ENCODE assay signal across 1 cellular context in genomic region chr12:104360988-104361707, GRCh38.
TF ChIP-seq lines count a peak whose summit lies in the region.

No MANE protein-coding gene starts in this region.

TF ChIP-seq in endothelial cell of umbilical vein, 7 proteins besides CTCF, POLR2A, EP300 and RAD21:
- TF ChIP-seq, protein P1, sequence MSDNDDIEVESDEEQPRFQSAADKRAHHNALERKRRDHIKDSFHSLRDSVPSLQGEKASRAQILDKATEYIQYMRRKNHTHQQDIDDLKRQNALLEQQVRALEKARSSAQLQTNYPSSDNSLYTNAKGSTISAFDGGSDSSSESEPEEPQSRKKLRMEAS (IDR thresholded peaks at IDR 0.05; ENCODE audit: insufficient read depth, insufficient read length), result no peak
